In the genomic region with DNA sequence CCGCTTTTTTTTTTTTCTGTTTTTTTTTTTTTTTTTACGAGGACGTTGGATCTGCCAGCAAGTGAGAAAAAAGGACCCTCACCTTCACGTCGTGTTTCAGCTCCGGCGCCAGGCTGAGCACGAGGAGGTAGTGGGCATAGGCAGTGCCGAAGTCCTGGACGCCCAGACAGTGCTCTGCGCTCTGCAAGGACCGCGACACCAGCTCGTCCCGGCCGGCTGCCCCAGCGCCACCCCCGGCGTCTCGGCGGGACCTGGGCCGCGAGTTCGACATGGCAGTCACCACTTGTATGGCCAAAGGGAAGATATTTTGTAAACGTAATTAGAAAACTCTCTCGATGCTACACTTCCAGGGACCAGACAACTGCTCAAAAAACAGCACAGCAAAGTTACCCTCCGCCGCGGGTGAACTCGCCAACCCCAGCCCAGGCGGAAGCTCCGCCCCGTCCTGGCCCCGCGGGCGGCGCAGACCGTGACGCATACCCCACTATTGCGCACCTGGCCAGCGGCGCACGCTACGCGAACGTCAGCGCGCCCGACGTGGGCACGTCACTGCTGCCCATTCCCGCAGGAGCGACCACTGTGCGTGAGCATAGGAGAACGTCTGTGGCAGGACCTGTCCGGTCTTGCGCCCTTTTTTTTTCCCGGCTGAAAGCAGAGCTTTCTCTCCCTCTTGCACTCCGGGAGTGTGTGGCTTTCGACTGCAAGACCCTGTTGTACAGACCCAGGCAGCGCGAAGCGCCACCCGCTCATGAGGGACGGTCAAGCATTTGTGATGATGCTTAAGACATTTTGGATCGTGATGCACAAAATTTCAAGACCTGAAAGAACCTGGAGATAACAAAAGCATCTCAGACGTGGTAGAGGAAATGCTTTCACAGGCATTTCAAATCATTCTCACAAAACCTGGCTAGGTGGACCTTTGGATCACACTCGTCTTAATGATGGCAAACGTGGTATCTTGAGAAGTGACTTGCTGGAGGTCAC, we compare ENCODE assay signal across 8 cellular contexts. TPM values are rescaled to one million over a fixed set of nuclear protein-coding genes. Genes with fewer than 3 reads are reported as not detected.
DNase-seq lines count a peak whose midpoint lies in the region; ATAC-seq and TF ChIP-seq lines count a peak whose summit lies in the region.

Gene PRMT9, minus strand, starts transcription at position 447 of the 984 bp plus-strand sequence. Its CDS starts 176 bp downstream, at position 271.

- peaks cover 5% of the 10 kb centered on the region for H3K36me3 Mint-ChIP-seq in endodermal cell (ENCODE audit: low read depth)

- DNase-seq in COR-L47 (lab: John Stamatoyannopoulos, UW) (peak; percentile 83), HPDE6-E6E7 (ENCODE audit: extremely low spot score) (peak; percentile 90), NOMO-1 (lab: John Stamatoyannopoulos, UW; ENCODE audit: unreplicated experiment in 2 of 2) (peak; percentile 81 to 89), endodermal cell (peak; percentile 94), mesenteric fat pad (ENCODE audit: low spot score) (peak; percentile 97)
- DNase-seq in activated CD8-positive, alpha-beta memory T cell treated with anti-CD3 and anti-CD28 coated beads, Interleukin-2, amount 50 U/mL, for 1 hour (ENCODE audit: extremely low read depth) = peak; percentile 68
- DNase-seq in stimulated activated CD8-positive, alpha-beta memory T cell treated with anti-CD3 and anti-CD28 coated beads, Interleukin-15, amount 100 ng/mL, for 1 hour (ENCODE audit: low read depth) = peak; percentile 67

- H3K9me3 ChIP-seq in endodermal cell (ENCODE audit: control insufficient read depth, low read length) = no peaks in the 10 kb centered on the region

- no peaks in the 10 kb centered on the region for H3K4me1 ChIP-seq in endodermal cell (ENCODE audit: control insufficient read depth, insufficient read depth, low read length)

- peak within 1 kb of the TSS; percentile 98 for H3K27ac Mint-ChIP-seq in endodermal cell

- TF ChIP-seq CTCF in endodermal cell (conservative IDR thresholded peaks at IDR 0.05) = no peak

- peaks cover 3% of the 10 kb centered on the region for H3K9me3 Mint-ChIP-seq in endodermal cell

- H3K27me3 Mint-ChIP-seq in endodermal cell (ENCODE audit: insufficient read depth) = peaks cover 6% of the 10 kb centered on the region

- peaks cover 11% of the 10 kb centered on the region for H3K36me3 ChIP-seq in endodermal cell (ENCODE audit: control insufficient read depth, insufficient read depth, low read length)

- peak within 1 kb of the TSS; percentile 78 for H3K4me3 Mint-ChIP-seq in endodermal cell

- peaks cover 16% of the 10 kb centered on the region for H3K4me1 Mint-ChIP-seq in endodermal cell

- ATAC-seq in GM19467 (IDR thresholded peaks at IDR 0.05; ENCODE audit: unreplicated experiment) = peak; percentile 100

- peak within 1 kb of the TSS; percentile 85 for H3K9ac ChIP-seq in endodermal cell (ENCODE audit: extremely low read depth, low read length, poor library complexity, severe bottlenecking)

- peak within 1 kb of the TSS; percentile 92 for H3K4me3 ChIP-seq in endodermal cell (ENCODE audit: low read length)

- H3K27me3 ChIP-seq in endodermal cell (ENCODE audit: control insufficient read depth, insufficient read depth, low read length, poor library complexity, severe bottlenecking) = no peaks in the 10 kb centered on the region

- 1 to 2% methylated on average over 28 to 69 of the region's 69 CpGs for WGBS in endodermal cell (ENCODE audit: insufficient coverage in 1 of 2, insufficient read length in 1 of 2), 2 experiments

- H3K27ac ChIP-seq in endodermal cell (ENCODE audit: low read depth, low read length) = no peak within 1 kb of the TSS

RNA-seq across cellular contexts. Expression of gene PRMT9, which starts in this region (rescaled TPM):
- total RNA-seq in endodermal cell (10 to 100 TPM; 15.3 to 17.3 TPM), mesenteric fat pad (11.5 TPM)
- polyA plus RNA-seq in endodermal cell (2013, experiment 1 of 2) = 10.2 TPM
- polyA plus RNA-seq in endodermal cell (2013, experiment 2 of 2) = 8.1 TPM
